In the genomic region with DNA sequence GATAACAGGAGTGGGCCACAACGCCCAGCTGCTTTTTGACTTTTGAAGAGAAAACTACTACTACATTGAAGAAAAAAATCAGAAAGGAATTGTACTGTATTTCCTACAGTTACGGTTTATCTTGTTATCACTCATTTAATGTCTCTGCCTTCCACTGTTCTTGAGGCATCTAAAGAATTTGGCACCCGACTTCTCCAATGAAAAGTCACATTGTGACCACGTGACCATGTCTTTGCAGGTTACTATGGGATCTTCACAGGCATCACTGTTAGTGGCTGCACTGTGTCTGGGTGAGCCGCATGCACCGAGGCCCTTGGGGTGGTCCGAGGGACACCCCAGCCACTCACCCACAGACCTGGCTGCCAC, we compare ENCODE assay signal across 1 cellular context.
TF ChIP-seq lines count a peak whose summit lies in the region.

No MANE protein-coding gene starts in this region.

TF ChIP-seq in Ishikawa, 13 proteins besides CTCF, POLR2A, EP300 and RAD21 (continued from another document):
- TF ChIP-seq, protein P1, sequence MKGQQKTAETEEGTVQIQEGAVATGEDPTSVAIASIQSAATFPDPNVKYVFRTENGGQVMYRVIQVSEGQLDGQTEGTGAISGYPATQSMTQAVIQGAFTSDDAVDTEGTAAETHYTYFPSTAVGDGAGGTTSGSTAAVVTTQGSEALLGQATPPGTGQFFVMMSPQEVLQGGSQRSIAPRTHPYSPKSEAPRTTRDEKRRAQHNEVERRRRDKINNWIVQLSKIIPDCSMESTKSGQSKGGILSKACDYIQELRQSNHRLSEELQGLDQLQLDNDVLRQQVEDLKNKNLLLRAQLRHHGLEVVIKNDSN (IDR thresholded peaks at IDR 0.05): peak; percentile 78
